ENCODE assay signal across 1 cellular context in genomic region chr19:3304871-3305423, GRCh38.
TF ChIP-seq lines count a peak whose summit lies in the region.

No MANE protein-coding gene starts in this region.

TF ChIP-seq in HepG2, 621 proteins besides CTCF, POLR2A, EP300 and RAD21 (continued from another document):
- TF ChIP-seq ETV5 (CRISPR knock-in tag; IDR thresholded peaks at IDR 0.05; ENCODE audit: borderline replicate concordance): peak; percentile 20; the same call in 1 of the 2 replicates
- TF ChIP-seq NRL (CRISPR knock-in tag; IDR thresholded peaks at IDR 0.05; ENCODE audit: borderline replicate concordance): 0 out of 2 replicates have a peak, but pooled peaks have one; percentile 20
- 0 out of 2 replicates have a peak, but pooled peaks have one; percentile 7 for TF ChIP-seq ZNF652 (CRISPR knock-in tag; IDR thresholded peaks at IDR 0.05; ENCODE audit: borderline replicate concordance, low read depth)
- no peak for TF ChIP-seq NFAT5 (CRISPR knock-in tag; IDR thresholded peaks at IDR 0.05)
